ENCODE assay signal across 8 cellular contexts in genomic region chr16:89507219-89507833, GRCh38. TPM values are rescaled to one million over a fixed set of nuclear protein-coding genes. Genes with fewer than 3 reads are reported as not detected.
DNase-seq lines count a peak whose midpoint lies in the region; ATAC-seq and TF ChIP-seq lines count a peak whose summit lies in the region.

No MANE protein-coding gene starts in this region.

- no peaks in the 10 kb centered on the region for H4K20me1 ChIP-seq in H9 (ENCODE audit: control insufficient read depth, insufficient read depth, insufficient read length)

- peak overlapping the region; percentile 61 for H3K14ac ChIP-seq in H9 (ENCODE audit: insufficient read depth, low read length)

- peak overlapping the region; percentile 54 for H3K4me2 ChIP-seq in H9 (ENCODE audit: insufficient read depth, insufficient read length, low read length)

- H3K9ac ChIP-seq in H9 (ENCODE audit: extremely low read depth, insufficient read length, low read length): peak overlapping the region; percentile 12

- H4K5ac ChIP-seq in H9 (ENCODE audit: insufficient read length, low read depth, low read length): no peak overlapping the region

- H3K36me3 ChIP-seq in sigmoid colon: peaks cover 10 to 23% (median 12%) of the 10 kb centered on the region in 4 donors

- peaks cover 3% of the 10 kb centered on the region for H3K79me1 ChIP-seq in H9 (ENCODE audit: insufficient read depth, low read depth, low read length, poor library complexity, severe bottlenecking)

- H3K4me3 Mint-ChIP-seq in H9 (peak overlapping the region; percentile 78 to 88), WTC11 (peak overlapping the region; percentile 63), glutamatergic neuron (ENCODE audit: unreplicated experiment) (peak overlapping the region; percentile 63)

- H3K36me3 Mint-ChIP-seq in H9 (ENCODE audit: insufficient read depth in 1 of 3, low read depth in 3 of 3): peaks cover 13 to 20% (median 15%) of the 10 kb centered on the region in 3 experiments; a peak in 6 of 7 replicates
- H3K36me3 Mint-ChIP-seq in WTC11: peaks cover 14% of the 10 kb centered on the region
- H3K36me3 Mint-ChIP-seq in glutamatergic neuron (ENCODE audit: unreplicated experiment): no peaks in the 10 kb centered on the region

- peaks cover 7% of the 10 kb centered on the region; the same call in 1 of the 2 replicates for H3K79me2 ChIP-seq in H9 (ENCODE audit: insufficient read depth, low read length)

- POLR2A ChIA-PET in WTC11 (lab: Charles Lee): interaction anchor here (0.5 kb wide), 1 partner anchor 173 kb away, joined by 6 read pairs; no protein-coding TSS in a partner anchor

- no peak overlapping the region for H2BK20ac ChIP-seq in H9 (ENCODE audit: low read depth, low read length, poor library complexity, severe bottlenecking)

- WGBS in H9 (ENCODE audit: extremely low coverage, insufficient read length, low lambda C conversion rate): no CpG with 5 or more reads among the region's 42 CpGs
- 12 to 19% methylated on average over 42 of the region's 42 CpGs for WGBS in sigmoid colon, 2 donors

- peak overlapping the region; percentile 68 to 90 (median 74) for H3K4me3 ChIP-seq in sigmoid colon

- H2AFZ ChIP-seq in H9 (ENCODE audit: low read length): no peak overlapping the region

- H2AK5ac ChIP-seq in H9 (ENCODE audit: insufficient read length, low read length): no peak overlapping the region

- no peak overlapping the region for H3K4ac ChIP-seq in H9 (ENCODE audit: low read depth, low read length)

- H2BK120ac ChIP-seq in H9 (ENCODE audit: low read depth, low read length, poor library complexity, severe bottlenecking): no peak overlapping the region

- H3K4me1 Mint-ChIP-seq in H9: peaks cover 4 to 7% of the 10 kb centered on the region in 2 experiments; a peak in 2 of 4 replicates
- H3K4me1 Mint-ChIP-seq in WTC11: peaks cover 4% of the 10 kb centered on the region; the same call in 1 of the 2 replicates
- H3K4me1 Mint-ChIP-seq in glutamatergic neuron (ENCODE audit: low read depth, unreplicated experiment): peaks cover 3% of the 10 kb centered on the region

- no peak overlapping the region for H3K56ac ChIP-seq in H9 (ENCODE audit: insufficient read length, low read depth, low read length)

- ATAC-seq in WTC11: peak; percentile 65; the same call in 1 of the 2 replicates
- ATAC-seq in GM18517 (IDR thresholded peaks at IDR 0.05; ENCODE audit: unreplicated experiment): no peak

- peaks cover 16% of the 10 kb centered on the region for H3K27me3 Mint-ChIP-seq in H9 (ENCODE audit: low read depth)
- H3K27me3 Mint-ChIP-seq in WTC11 (ENCODE audit: low read depth): peaks cover 7% of the 10 kb centered on the region; the same call in 1 of the 2 replicates
- peaks cover 5% of the 10 kb centered on the region for H3K27me3 Mint-ChIP-seq in glutamatergic neuron (ENCODE audit: unreplicated experiment)

- intact Hi-C loops in sigmoid colon (cut with DNase I): loop anchor here (5.0 kb wide), 2 partner anchors 50 to 260 kb away; no protein-coding TSS in a partner anchor

- no peak for TF ChIP-seq EP300 in sigmoid colon (IDR thresholded peaks at IDR 0.05)

- no peak for TF ChIP-seq CTCF in 22Rv1 (IDR thresholded peaks at IDR 0.05)
- TF ChIP-seq CTCF in H9 (conservative IDR thresholded peaks at IDR 0.05): no peak
- TF ChIP-seq CTCF in WTC11 (IDR thresholded peaks at IDR 0.05): no peak
- no peak for TF ChIP-seq CTCF in glutamatergic neuron (IDR thresholded peaks at IDR 0.05; ENCODE audit: partially characterized antibody, unreplicated experiment)
- TF ChIP-seq CTCF in sigmoid colon (IDR thresholded peaks at IDR 0.05): no peak

- H4K8ac ChIP-seq in H9 (replicated peaks; ENCODE audit: insufficient read length, low read depth, low read length): no peak overlapping the region

- H3K23ac ChIP-seq in H9 (ENCODE audit: insufficient read length, low read depth, low read length): no peak overlapping the region

- CTCF ChIA-PET in WTC11 (lab: Charles Lee): interaction anchor here (0.6 to 2.2 kb wide), 8 partner anchors 50 to 770 kb away, joined by 3 to 15 read pairs (median 5); no protein-coding TSS in a partner anchor

- no peak overlapping the region for H3T11ph ChIP-seq in H9 (ENCODE audit: low read length)

- H3K27ac Mint-ChIP-seq in H9: no peak overlapping the region
- no peak overlapping the region for H3K27ac Mint-ChIP-seq in WTC11
- no peak overlapping the region for H3K27ac Mint-ChIP-seq in glutamatergic neuron (ENCODE audit: unreplicated experiment)

- H3K27me3 ChIP-seq in H9 (ENCODE audit: insufficient read depth, low read length) (no peaks in the 10 kb centered on the region), sigmoid colon (no peaks in the 10 kb centered on the region)

- peak overlapping the region; percentile 80 for H3K27ac ChIP-seq in 22Rv1
- H3K27ac ChIP-seq in H9 (ENCODE audit: insufficient read length, low read depth, low read length): no peak overlapping the region
- peak overlapping the region; percentile 89 to 96 (median 93) for H3K27ac ChIP-seq in sigmoid colon

- H3K9me3 ChIP-seq in H9 (ENCODE audit: control insufficient read depth, low read depth, low read length) (no peaks in the 10 kb centered on the region), sigmoid colon (no peaks in the 10 kb centered on the region)

- H2BK12ac ChIP-seq in H9 (ENCODE audit: insufficient read length, low read depth, low read length): no peak overlapping the region

- H3K9me3 Mint-ChIP-seq in H9: no peaks in the 10 kb centered on the region
- H3K9me3 Mint-ChIP-seq in WTC11: 0 out of 2 replicates have a peak, but pooled peaks cover 3% of the 10 kb centered on the region
- peaks cover 8% of the 10 kb centered on the region for H3K9me3 Mint-ChIP-seq in glutamatergic neuron (ENCODE audit: unreplicated experiment)

- peak overlapping the region; percentile 28 for H3K18ac ChIP-seq in H9 (ENCODE audit: insufficient read length, low read depth, low read length)

- H3K23me2 ChIP-seq in H9 (ENCODE audit: insufficient read length, low read depth, low read length, poor library complexity, severe bottlenecking): peaks cover 6% of the 10 kb centered on the region

- H3K4me1 ChIP-seq in H9 (ENCODE audit: insufficient read depth, low read length) (no peaks in the 10 kb centered on the region), sigmoid colon (peaks cover 0 to 38% (median 32%) of the 10 kb centered on the region in 4 donors)

- H2BK15ac ChIP-seq in H9 (ENCODE audit: low read depth, low read length): no peak overlapping the region

- no peak overlapping the region for H4K91ac ChIP-seq in H9 (ENCODE audit: insufficient read length, low read depth, low read length)

- TF ChIP-seq POLR2A in sigmoid colon (IDR thresholded peaks at IDR 0.05): no peak

- DNase-seq in H9: no peak
- DNase-seq in WTC11 (ENCODE audit: low spot score): no peak
- DNase-seq in glutamatergic neuron: no peak
- no peak for DNase-seq in sigmoid colon
- DNase-seq in H4 (ENCODE audit: low spot score): no peak
- no peak for DNase-seq in MV-4-11 (lab: John Stamatoyannopoulos, UW)

- H2BK5ac ChIP-seq in H9 (ENCODE audit: insufficient read length, low read length): no peak overlapping the region

TF ChIP-seq in WTC11, 78 proteins besides CTCF, POLR2A, EP300 and RAD21 (continues in another document):
- TF ChIP-seq ARID4B (CRISPR knock-in tag; IDR thresholded peaks at IDR 0.05; ENCODE audit: borderline replicate concordance) (no peak), FOXP1 (CRISPR knock-in tag; IDR thresholded peaks at IDR 0.05; ENCODE audit: borderline replicate concordance) (0 out of 2 replicates have a peak, but pooled peaks have one; percentile 8)

RNA-seq across cellular contexts. Expression of gene SPG7, which starts 0.9 kb away (rescaled TPM):
- total RNA-seq in H9 (2021) (110 and 119 TPM in 2 replicates), WTC11 (2021) (132 to 141 TPM (median 133 TPM) in 3 replicates), glutamatergic neuron (ENCODE audit: unreplicated experiment) (166 TPM), sigmoid colon (100 to 1,000 TPM in 2 of 4 donors, 10 to 100 TPM in 2; 69.4 to 211 (median 113) TPM)
- polyA plus RNA-seq in sigmoid colon: 100 to 1,000 TPM in 1 of 3 donors, 10 to 100 TPM in 2; 27.7 to 110 (median 33.6) TPM
- 45.0 and 46.7 TPM in 2 replicates for total RNA-seq in H4 (2014; rRNA removed; shearing (Covaris generic))

RNA-seq across cellular contexts. Expression of gene ANKRD11, which starts 17.0 kb away (rescaled TPM):
- total RNA-seq in H9 (2021) (178 and 181 TPM in 2 replicates), WTC11 (2021) (142 to 184 TPM (median 146 TPM) in 3 replicates), glutamatergic neuron (ENCODE audit: unreplicated experiment) (367 TPM), sigmoid colon (100 to 1,000 TPM in 1 of 4 donors, 10 to 100 TPM in 3; 42.6 to 161 (median 48.8) TPM)
- polyA plus RNA-seq in sigmoid colon: 10 to 100 TPM; 30.6 to 96.8 (median 37.0) TPM
- total RNA-seq in H4 (2014; rRNA removed; shearing (Covaris generic)): 34.4 and 39.2 TPM in 2 replicates

RNA-seq across cellular contexts. Expression of gene RPL13, which starts 53.2 kb away (rescaled TPM):
- total RNA-seq in H9 (2021): 2,157 and 2,259 TPM in 2 replicates
- 2,631 to 3,314 TPM (median 3,295 TPM) in 3 replicates for total RNA-seq in WTC11 (2021)
- 893 TPM for total RNA-seq in glutamatergic neuron (ENCODE audit: unreplicated experiment)
- total RNA-seq in sigmoid colon: over 10,000 TPM in 1 of 4 donors, 1,000 to 10,000 TPM in 3; 7,351 to 19,173 (median 8,010) TPM
- polyA plus RNA-seq in sigmoid colon: 1,000 to 10,000 TPM; 3,641 to 7,574 (median 7,371) TPM
- 3,458 and 4,141 TPM in 2 replicates for total RNA-seq in H4 (2014; rRNA removed; shearing (Covaris generic))
